1 cellular context compared by ENCODE assay signal in the genomic region with DNA sequence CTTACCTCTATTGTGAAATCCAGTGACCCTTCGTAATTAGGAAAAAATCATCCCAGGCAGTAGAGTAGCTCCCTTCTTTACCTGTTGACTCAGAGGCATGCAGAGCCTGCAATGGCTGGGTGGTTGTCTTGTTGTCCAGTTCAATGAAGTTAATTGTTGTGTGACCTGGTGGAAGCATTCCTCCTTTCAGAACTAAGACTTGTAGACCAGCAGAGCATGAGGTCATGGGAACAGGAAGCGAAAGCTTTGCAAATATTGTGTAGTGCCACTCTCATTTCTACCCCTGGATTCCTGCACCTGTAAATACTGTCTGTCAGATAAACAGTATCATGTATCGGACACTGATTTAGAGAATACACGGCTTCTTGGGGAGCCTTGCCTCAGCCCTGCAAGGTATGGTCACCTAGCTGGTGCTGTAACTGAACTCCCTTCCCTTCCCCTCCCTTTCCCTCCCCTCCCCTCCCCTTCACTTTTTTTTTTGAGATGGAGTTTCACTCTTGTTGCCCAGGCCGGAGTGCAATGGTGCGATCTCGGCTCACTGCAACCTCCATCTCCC.
TF ChIP-seq lines count a peak whose summit lies in the region.

No MANE protein-coding gene starts in this region.

TF ChIP-seq in HepG2, 621 proteins besides CTCF, POLR2A, EP300 and RAD21 (continued from another document):
- TF ChIP-seq, protein P1, sequence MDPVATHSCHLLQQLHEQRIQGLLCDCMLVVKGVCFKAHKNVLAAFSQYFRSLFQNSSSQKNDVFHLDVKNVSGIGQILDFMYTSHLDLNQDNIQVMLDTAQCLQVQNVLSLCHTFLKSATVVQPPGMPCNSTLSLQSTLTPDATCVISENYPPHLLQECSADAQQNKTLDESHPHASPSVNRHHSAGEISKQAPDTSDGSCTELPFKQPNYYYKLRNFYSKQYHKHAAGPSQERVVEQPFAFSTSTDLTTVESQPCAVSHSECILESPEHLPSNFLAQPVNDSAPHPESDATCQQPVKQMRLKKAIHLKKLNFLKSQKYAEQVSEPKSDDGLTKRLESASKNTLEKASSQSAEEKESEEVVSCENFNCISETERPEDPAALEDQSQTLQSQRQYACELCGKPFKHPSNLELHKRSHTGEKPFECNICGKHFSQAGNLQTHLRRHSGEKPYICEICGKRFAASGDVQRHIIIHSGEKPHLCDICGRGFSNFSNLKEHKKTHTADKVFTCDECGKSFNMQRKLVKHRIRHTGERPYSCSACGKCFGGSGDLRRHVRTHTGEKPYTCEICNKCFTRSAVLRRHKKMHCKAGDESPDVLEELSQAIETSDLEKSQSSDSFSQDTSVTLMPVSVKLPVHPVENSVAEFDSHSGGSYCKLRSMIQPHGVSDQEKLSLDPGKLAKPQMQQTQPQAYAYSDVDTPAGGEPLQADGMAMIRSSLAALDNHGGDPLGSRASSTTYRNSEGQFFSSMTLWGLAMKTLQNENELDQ (CRISPR knock-in tag; IDR thresholded peaks at IDR 0.05; ENCODE audit: borderline replicate concordance): no peak
- TF ChIP-seq MED13 (CRISPR knock-in tag; IDR thresholded peaks at IDR 0.05): no peak
- TF ChIP-seq ZNF225 (CRISPR knock-in tag; IDR thresholded peaks at IDR 0.05): no peak
- no peak for TF ChIP-seq ZNF558 (CRISPR knock-in tag; IDR thresholded peaks at IDR 0.05; ENCODE audit: borderline replicate concordance)
- TF ChIP-seq, protein P2, sequence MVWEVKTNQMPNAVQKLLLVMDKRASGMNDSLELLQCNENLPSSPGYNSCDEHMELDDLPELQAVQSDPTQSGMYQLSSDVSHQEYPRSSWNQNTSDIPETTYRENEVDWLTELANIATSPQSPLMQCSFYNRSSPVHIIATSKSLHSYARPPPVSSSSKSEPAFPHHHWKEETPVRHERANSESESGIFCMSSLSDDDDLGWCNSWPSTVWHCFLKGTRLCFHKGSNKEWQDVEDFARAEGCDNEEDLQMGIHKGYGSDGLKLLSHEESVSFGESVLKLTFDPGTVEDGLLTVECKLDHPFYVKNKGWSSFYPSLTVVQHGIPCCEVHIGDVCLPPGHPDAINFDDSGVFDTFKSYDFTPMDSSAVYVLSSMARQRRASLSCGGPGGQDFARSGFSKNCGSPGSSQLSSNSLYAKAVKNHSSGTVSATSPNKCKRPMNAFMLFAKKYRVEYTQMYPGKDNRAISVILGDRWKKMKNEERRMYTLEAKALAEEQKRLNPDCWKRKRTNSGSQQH (CRISPR knock-in tag; IDR thresholded peaks at IDR 0.05; ENCODE audit: low read depth): no peak
- TF ChIP-seq RBM39 (IDR thresholded peaks at IDR 0.05; ENCODE audit: low read depth, low read length, poor library complexity, severe bottlenecking): no peak
- TF ChIP-seq FOXP1 (IDR thresholded peaks at IDR 0.05): no peak
- TF ChIP-seq FOXP1 (CRISPR knock-in tag; IDR thresholded peaks at IDR 0.05): peak; percentile 51; the same call in 1 of the 2 replicates
- TF ChIP-seq MXI1 (IDR thresholded peaks at IDR 0.05; ENCODE audit: borderline replicate concordance, low read depth, low read length): 0 out of 3 replicates have a peak, but pooled peaks have one; percentile 40
- TF ChIP-seq CEBPG (CRISPR knock-in tag; IDR thresholded peaks at IDR 0.05): peak; percentile 51
- no peak for TF ChIP-seq WIZ (CRISPR knock-in tag; IDR thresholded peaks at IDR 0.05)
- no peak for TF ChIP-seq NR2F6 (IDR thresholded peaks at IDR 0.05)
- peak; percentile 45; the same call in 1 of the 2 replicates for TF ChIP-seq NR2F6 (CRISPR knock-in tag; IDR thresholded peaks at IDR 0.05)
- TF ChIP-seq TSC22D2 (CRISPR knock-in tag; IDR thresholded peaks at IDR 0.05; ENCODE audit: borderline replicate concordance): no peak
- no peak for TF ChIP-seq CHCHD3 (CRISPR knock-in tag; IDR thresholded peaks at IDR 0.05)
- no peak for TF ChIP-seq ATAD3A (CRISPR knock-in tag; IDR thresholded peaks at IDR 0.05)
- TF ChIP-seq, protein P3, sequence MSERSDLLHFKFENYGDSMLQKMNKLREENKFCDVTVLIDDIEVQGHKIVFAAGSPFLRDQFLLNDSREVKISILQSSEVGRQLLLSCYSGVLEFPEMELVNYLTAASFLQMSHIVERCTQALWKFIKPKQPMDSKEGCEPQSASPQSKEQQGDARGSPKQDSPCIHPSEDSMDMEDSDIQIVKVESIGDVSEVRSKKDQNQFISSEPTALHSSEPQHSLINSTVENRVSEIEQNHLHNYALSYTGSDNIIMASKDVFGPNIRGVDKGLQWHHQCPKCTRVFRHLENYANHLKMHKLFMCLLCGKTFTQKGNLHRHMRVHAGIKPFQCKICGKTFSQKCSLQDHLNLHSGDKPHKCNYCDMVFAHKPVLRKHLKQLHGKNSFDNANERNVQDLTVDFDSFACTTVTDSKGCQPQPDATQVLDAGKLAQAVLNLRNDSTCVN (CRISPR knock-in tag; IDR thresholded peaks at IDR 0.05; ENCODE audit: borderline replicate concordance): no peak
- TF ChIP-seq BCL6 (CRISPR knock-in tag; IDR thresholded peaks at IDR 0.05): no peak
- no peak for TF ChIP-seq FOXA1 (IDR thresholded peaks at IDR 0.05)
- peak; percentile 40; the same call in 1 of the 2 replicates for TF ChIP-seq FOXA1 (CRISPR knock-in tag; IDR thresholded peaks at IDR 0.05)
- TF ChIP-seq ZBTB42 (CRISPR knock-in tag; IDR thresholded peaks at IDR 0.05): no peak
- TF ChIP-seq ZNF136 (CRISPR knock-in tag; IDR thresholded peaks at IDR 0.05; ENCODE audit: low read depth): no peak
- TF ChIP-seq ZNF678 (CRISPR knock-in tag; IDR thresholded peaks at IDR 0.05): no peak
- TF ChIP-seq ZNF569 (CRISPR knock-in tag; IDR thresholded peaks at IDR 0.05; ENCODE audit: borderline replicate concordance): no peak
- TF ChIP-seq, protein P4, sequence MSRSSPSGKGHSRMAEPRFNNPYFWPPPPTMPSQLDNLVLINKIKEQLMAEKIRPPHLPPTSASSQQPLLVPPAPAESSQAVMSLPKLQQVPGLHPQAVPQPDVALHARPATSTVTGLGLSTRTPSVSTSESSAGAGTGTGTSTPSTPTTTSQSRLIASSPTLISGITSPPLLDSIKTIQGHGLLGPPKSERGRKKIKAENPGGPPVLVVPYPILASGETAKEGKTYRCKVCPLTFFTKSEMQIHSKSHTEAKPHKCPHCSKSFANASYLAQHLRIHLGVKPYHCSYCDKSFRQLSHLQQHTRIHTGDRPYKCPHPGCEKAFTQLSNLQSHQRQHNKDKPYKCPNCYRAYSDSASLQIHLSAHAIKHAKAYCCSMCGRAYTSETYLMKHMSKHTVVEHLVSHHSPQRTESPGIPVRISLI (CRISPR knock-in tag; IDR thresholded peaks at IDR 0.05; ENCODE audit: borderline replicate concordance): peak; percentile 38; the same call in 1 of the 2 replicates
- TF ChIP-seq, protein P5, sequence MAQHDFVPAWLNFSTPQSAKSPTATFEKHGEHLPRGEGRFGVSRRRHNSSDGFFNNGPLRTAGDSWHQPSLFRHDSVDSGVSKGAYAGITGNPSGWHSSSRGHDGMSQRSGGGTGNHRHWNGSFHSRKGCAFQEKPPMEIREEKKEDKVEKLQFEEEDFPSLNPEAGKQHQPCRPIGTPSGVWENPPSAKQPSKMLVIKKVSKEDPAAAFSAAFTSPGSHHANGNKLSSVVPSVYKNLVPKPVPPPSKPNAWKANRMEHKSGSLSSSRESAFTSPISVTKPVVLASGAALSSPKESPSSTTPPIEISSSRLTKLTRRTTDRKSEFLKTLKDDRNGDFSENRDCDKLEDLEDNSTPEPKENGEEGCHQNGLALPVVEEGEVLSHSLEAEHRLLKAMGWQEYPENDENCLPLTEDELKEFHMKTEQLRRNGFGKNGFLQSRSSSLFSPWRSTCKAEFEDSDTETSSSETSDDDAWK (CRISPR knock-in tag; IDR thresholded peaks at IDR 0.05): no peak
- TF ChIP-seq, protein P6, sequence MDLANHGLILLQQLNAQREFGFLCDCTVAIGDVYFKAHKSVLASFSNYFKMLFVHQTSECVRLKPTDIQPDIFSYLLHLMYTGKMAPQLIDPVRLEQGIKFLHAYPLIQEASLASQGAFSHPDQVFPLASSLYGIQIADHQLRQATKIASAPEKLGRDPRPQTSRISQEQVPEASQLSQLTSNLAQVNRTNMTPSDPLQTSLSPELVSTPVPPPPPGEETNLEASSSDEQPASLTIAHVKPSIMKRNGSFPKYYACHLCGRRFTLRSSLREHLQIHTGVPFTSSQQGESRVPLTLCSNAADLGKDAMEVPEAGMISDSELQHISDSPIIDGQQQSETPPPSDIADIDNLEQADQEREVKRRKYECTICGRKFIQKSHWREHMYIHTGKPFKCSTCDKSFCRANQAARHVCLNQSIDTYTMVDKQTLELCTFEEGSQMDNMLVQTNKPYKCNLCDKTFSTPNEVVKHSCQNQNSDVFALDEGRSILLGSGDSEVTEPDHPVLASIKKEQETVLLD (CRISPR knock-in tag; IDR thresholded peaks at IDR 0.05; ENCODE audit: low read depth): no peak
- no peak for TF ChIP-seq MAFF (IDR thresholded peaks at IDR 0.05; ENCODE audit: low read depth, low read length)
- no peak for TF ChIP-seq MAZ (IDR thresholded peaks at IDR 0.05; ENCODE audit: borderline replicate concordance, low read depth, low read length)
- no peak for TF ChIP-seq MAZ (CRISPR knock-in tag; IDR thresholded peaks at IDR 0.05; ENCODE audit: low read depth)
- no peak for TF ChIP-seq FOXC1 (CRISPR knock-in tag; IDR thresholded peaks at IDR 0.05; ENCODE audit: borderline replicate concordance)
- TF ChIP-seq, protein P7, sequence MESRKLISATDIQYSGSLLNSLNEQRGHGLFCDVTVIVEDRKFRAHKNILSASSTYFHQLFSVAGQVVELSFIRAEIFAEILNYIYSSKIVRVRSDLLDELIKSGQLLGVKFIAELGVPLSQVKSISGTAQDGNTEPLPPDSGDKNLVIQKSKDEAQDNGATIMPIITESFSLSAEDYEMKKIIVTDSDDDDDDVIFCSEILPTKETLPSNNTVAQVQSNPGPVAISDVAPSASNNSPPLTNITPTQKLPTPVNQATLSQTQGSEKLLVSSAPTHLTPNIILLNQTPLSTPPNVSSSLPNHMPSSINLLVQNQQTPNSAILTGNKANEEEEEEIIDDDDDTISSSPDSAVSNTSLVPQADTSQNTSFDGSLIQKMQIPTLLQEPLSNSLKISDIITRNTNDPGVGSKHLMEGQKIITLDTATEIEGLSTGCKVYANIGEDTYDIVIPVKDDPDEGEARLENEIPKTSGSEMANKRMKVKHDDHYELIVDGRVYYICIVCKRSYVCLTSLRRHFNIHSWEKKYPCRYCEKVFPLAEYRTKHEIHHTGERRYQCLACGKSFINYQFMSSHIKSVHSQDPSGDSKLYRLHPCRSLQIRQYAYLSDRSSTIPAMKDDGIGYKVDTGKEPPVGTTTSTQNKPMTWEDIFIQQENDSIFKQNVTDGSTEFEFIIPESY (CRISPR knock-in tag; IDR thresholded peaks at IDR 0.05): no peak
- TF ChIP-seq SYNCRIP (IDR thresholded peaks at IDR 0.05; ENCODE audit: insufficient read depth, low read depth, low read length): no peak
- TF ChIP-seq, protein P8, sequence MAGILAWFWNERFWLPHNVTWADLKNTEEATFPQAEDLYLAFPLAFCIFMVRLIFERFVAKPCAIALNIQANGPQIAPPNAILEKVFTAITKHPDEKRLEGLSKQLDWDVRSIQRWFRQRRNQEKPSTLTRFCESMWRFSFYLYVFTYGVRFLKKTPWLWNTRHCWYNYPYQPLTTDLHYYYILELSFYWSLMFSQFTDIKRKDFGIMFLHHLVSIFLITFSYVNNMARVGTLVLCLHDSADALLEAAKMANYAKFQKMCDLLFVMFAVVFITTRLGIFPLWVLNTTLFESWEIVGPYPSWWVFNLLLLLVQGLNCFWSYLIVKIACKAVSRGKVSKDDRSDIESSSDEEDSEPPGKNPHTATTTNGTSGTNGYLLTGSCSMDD (CRISPR knock-in tag; IDR thresholded peaks at IDR 0.05): no peak
- no peak for TF ChIP-seq HDAC2 (CRISPR knock-in tag; IDR thresholded peaks at IDR 0.05)
- no peak for TF ChIP-seq MLLT10 (CRISPR knock-in tag; IDR thresholded peaks at IDR 0.05)
- TF ChIP-seq NFKBIZ (CRISPR knock-in tag; IDR thresholded peaks at IDR 0.05): no peak
- no peak for TF ChIP-seq GPN1 (CRISPR knock-in tag; IDR thresholded peaks at IDR 0.05; ENCODE audit: borderline replicate concordance)
- TF ChIP-seq ZFP41 (CRISPR knock-in tag; IDR thresholded peaks at IDR 0.05; ENCODE audit: borderline replicate concordance): no peak
- TF ChIP-seq NFE2L2 (IDR thresholded peaks at IDR 0.05; ENCODE audit: low read length): no peak
- 0 out of 2 replicates have a peak, but pooled peaks have one; percentile 17 for TF ChIP-seq ZNF614 (CRISPR knock-in tag; IDR thresholded peaks at IDR 0.05; ENCODE audit: borderline replicate concordance)
- TF ChIP-seq ZNF878 (CRISPR knock-in tag; IDR thresholded peaks at IDR 0.05): no peak
- TF ChIP-seq KDM4B (CRISPR knock-in tag; IDR thresholded peaks at IDR 0.05): no peak
- TF ChIP-seq ZC3H4 (CRISPR knock-in tag; IDR thresholded peaks at IDR 0.05; ENCODE audit: borderline replicate concordance): no peak
- TF ChIP-seq CHD4 (IDR thresholded peaks at IDR 0.05; ENCODE audit: borderline replicate concordance, low read length): no peak
- TF ChIP-seq ZNF776 (CRISPR knock-in tag; IDR thresholded peaks at IDR 0.05): no peak
- no peak for TF ChIP-seq CBX1 (IDR thresholded peaks at IDR 0.05; ENCODE audit: low read depth)
- TF ChIP-seq ARHGAP35 (CRISPR knock-in tag; IDR thresholded peaks at IDR 0.05; ENCODE audit: borderline replicate concordance): no peak
- no peak for TF ChIP-seq TOPORS (CRISPR knock-in tag; IDR thresholded peaks at IDR 0.05)
- TF ChIP-seq ZBTB21 (CRISPR knock-in tag; IDR thresholded peaks at IDR 0.05): peak; percentile 74
- TF ChIP-seq ELF3 (CRISPR knock-in tag; IDR thresholded peaks at IDR 0.05): peak; percentile 81
- TF ChIP-seq REXO4 (CRISPR knock-in tag; IDR thresholded peaks at IDR 0.05; ENCODE audit: borderline replicate concordance): no peak
- TF ChIP-seq MATR3 (CRISPR knock-in tag; IDR thresholded peaks at IDR 0.05): no peak
